Comparison of ENCODE assay signal across 8 cellular contexts in the genomic region with DNA sequence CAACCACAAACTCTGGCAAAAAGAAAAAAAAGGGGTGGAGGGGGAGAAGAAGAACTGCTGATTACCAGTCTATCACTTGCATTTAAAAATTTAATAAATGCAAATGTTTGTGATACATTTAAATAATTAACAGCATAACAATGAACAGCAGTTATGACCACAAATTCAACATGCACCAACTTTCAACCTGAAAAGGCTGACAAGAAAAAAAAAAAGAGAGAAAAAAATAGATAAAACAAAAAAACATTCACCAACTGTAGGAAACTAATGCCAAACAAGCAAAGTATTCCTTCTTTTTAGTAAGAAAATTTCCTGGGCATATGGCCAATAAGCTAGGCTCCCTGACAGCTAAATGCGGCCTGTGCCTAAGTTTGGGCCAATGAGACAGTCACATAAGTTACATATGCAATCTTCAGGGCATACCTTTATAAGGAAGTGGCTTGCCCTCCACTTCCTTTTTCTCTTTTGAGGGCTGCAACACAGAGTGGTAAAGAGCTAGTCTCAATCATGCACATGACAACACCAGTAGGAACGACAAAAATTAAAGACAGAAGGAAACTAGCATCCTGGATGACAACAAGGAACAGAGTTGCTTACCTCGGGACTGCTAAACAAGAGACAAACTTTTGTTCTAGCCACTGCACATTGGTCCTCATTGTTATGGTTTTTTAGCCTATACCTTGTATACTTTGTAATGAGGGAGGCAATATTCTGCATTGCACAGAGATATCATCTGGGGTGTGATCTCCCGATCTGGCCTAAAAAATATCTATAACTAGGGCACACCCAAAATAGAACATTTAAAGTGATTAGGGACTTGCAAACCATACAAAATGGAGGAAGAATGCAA. TPM values are rescaled to one million over a fixed set of nuclear protein-coding genes. Genes with fewer than 3 reads are reported as not detected.
DNase-seq lines count a peak whose midpoint lies in the region; ATAC-seq and TF ChIP-seq lines count a peak whose summit lies in the region.

No MANE protein-coding gene starts in this region.

- POLR2A ChIA-PET in activated CD4-positive, alpha-beta T cell treated with anti-CD3 and anti-CD28 coated beads, Interleukin-2, amount 10 ng/mL, durations not matched to agents 7 days and 5 days (lab: Charles Lee) = interaction anchor here (0.6 kb wide), 1 partner anchor 179 kb away, joined by 6 read pairs; no protein-coding TSS in a partner anchor

- DNase-seq in GM12864 (ENCODE audit: low read depth) (peak; percentile 50), KBM-7 (peak; percentile 89), germinal center (ENCODE audit: low spot score) (peak; percentile 34), NCI-H146 treated with DMSO at 0.1 percent for 48 hours (lab: John Stamatoyannopoulos, UW; ENCODE audit: unreplicated experiment) (no peak), DMS79 treated with DMSO at 0.1 percent for 48 hours (lab: John Stamatoyannopoulos, UW) (no peak)
- peak; percentile 75 for DNase-seq in activated CD4-positive, alpha-beta T cell treated with anti-CD3 and anti-CD28 coated beads, Interleukin-2, amount 10 ng/mL, durations not matched to agents 7 days and 5 days
- peak; percentile 12 to 13 for DNase-seq in stimulated activated CD8-positive, alpha-beta memory T cell treated with anti-CD3 and anti-CD28 coated beads, Interleukin-7, amount 100 ng/mL, for 4 hours (ENCODE audit: low read depth in 2 of 2)

- H3K27ac Mint-ChIP-seq in activated CD4-positive, alpha-beta T cell treated with anti-CD3 and anti-CD28 coated beads, Interleukin-2, amount 10 ng/mL, durations not matched to agents 7 days and 5 days = peak overlapping the region; percentile 96

- no peak for TF ChIP-seq CTCF in GM12864 (IDR thresholded peaks at IDR 0.05; ENCODE audit: low read depth, low read length, missing control alignments)

- no peaks in the 10 kb centered on the region for H3K27me3 Mint-ChIP-seq in activated CD4-positive, alpha-beta T cell treated with anti-CD3 and anti-CD28 coated beads, Interleukin-2, amount 10 ng/mL, durations not matched to agents 7 days and 5 days

- in situ Hi-C loops in KBM-7 (cut with MboI; ENCODE audit: low pct_unique_long_range_greater_than_20kb, low sequenced_read_pairs) = no loop called here

- H3K4me3 Mint-ChIP-seq in activated CD4-positive, alpha-beta T cell treated with anti-CD3 and anti-CD28 coated beads, Interleukin-2, amount 10 ng/mL, durations not matched to agents 7 days and 5 days = peak overlapping the region; percentile 67

- ATAC-seq in GM21619 (IDR thresholded peaks at IDR 0.05; ENCODE audit: unreplicated experiment) = peak; percentile 86

- peaks cover 39% of the 10 kb centered on the region for H3K36me3 Mint-ChIP-seq in activated CD4-positive, alpha-beta T cell treated with anti-CD3 and anti-CD28 coated beads, Interleukin-2, amount 10 ng/mL, durations not matched to agents 7 days and 5 days (ENCODE audit: low read depth)

- no peak overlapping the region; the same call in 1 of the 2 replicates for H3K4me3 ChIP-seq in GM12864 (ENCODE audit: low read depth, low read length)

- peaks cover 33% of the 10 kb centered on the region for H3K4me1 Mint-ChIP-seq in activated CD4-positive, alpha-beta T cell treated with anti-CD3 and anti-CD28 coated beads, Interleukin-2, amount 10 ng/mL, durations not matched to agents 7 days and 5 days

- H3K9me3 Mint-ChIP-seq in activated CD4-positive, alpha-beta T cell treated with anti-CD3 and anti-CD28 coated beads, Interleukin-2, amount 10 ng/mL, durations not matched to agents 7 days and 5 days = peaks cover 3% of the 10 kb centered on the region

- CTCF ChIA-PET in activated CD4-positive, alpha-beta T cell treated with anti-CD3 and anti-CD28 coated beads, Interleukin-2, amount 10 ng/mL, durations not matched to agents 7 days and 5 days (lab: Charles Lee) = no interaction called here

RNA-seq across cellular contexts. Expression of gene PHTF1, which starts 24.2 kb away (rescaled TPM):
- total RNA-seq in activated CD4-positive, alpha-beta T cell treated with anti-CD3 and anti-CD28 coated beads, Interleukin-2, amount 10 ng/mL, durations not matched to agents 7 days and 5 days = 10 to 100 TPM; 17.0 to 18.7 TPM

RNA-seq across cellular contexts. Expression of gene RSBN1, which starts 28.8 kb away (rescaled TPM):
- total RNA-seq in activated CD4-positive, alpha-beta T cell treated with anti-CD3 and anti-CD28 coated beads, Interleukin-2, amount 10 ng/mL, durations not matched to agents 7 days and 5 days = 10 to 100 TPM; 30.8 to 31.7 TPM

Comparison
In these comparisons a context has a peak if more than half of its experiments do, and no peak if none do; other contexts are left out.
1. DNase-seq: peak in GM12864 (single experiment), KBM-7 (single experiment), activated CD4-positive, alpha-beta T cell treated with anti-CD3 and anti-CD28 coated beads, Interleukin-2, amount 10 ng/mL, durations not matched to agents 7 days and 5 days (single experiment), germinal center (single experiment) and stimulated activated CD8-positive, alpha-beta memory T cell treated with anti-CD3 and anti-CD28 coated beads, Interleukin-7, amount 100 ng/mL, for 4 hours (2 of 2); none in NCI-H146 treated with DMSO at 0.1 percent for 48 hours (single experiment) and DMS79 treated with DMSO at 0.1 percent for 48 hours (single experiment).